ENCODE assay signal across 1 cellular context in genomic region chr10:58282615-58283014, GRCh38.
TF ChIP-seq lines count a peak whose summit lies in the region.

No MANE protein-coding gene starts in this region.

TF ChIP-seq in GM12878, 131 proteins besides CTCF, POLR2A, EP300 and RAD21 (continued from another document and continues in another):
- TF ChIP-seq ELK1 (IDR thresholded peaks at IDR 0.05; ENCODE audit: low read depth, low read length) (no peak), EGR1 (IDR thresholded peaks at IDR 0.05; ENCODE audit: borderline replicate concordance in 1 of 2, low read depth in 2 of 2, low read length in 2 of 2) (peak in 1 of 2 experiments; percentile 44; a peak in 1 of 3 replicates), TCF7 (IDR thresholded peaks at IDR 0.05; ENCODE audit: borderline replicate concordance) (peak; percentile 86), BMI1 (IDR thresholded peaks at IDR 0.05; ENCODE audit: borderline replicate concordance) (no peak), SP1 (IDR thresholded peaks at IDR 0.05; ENCODE audit: low read depth, low read length) (no peak), BACH1 (IDR thresholded peaks at IDR 0.05; ENCODE audit: borderline replicate concordance) (0 out of 2 replicates have a peak, but pooled peaks have one; percentile 15), DPF2 (IDR thresholded peaks at IDR 0.05) (peak; percentile 78), ZBTB40 (IDR thresholded peaks at IDR 0.05; ENCODE audit: borderline replicate concordance) (no peak), NR2C2 (IDR thresholded peaks at IDR 0.05; ENCODE audit: borderline replicate concordance, control insufficient read depth, insufficient read length, low read depth) (no peak), BHLHE40 (IDR thresholded peaks at IDR 0.05; ENCODE audit: borderline replicate concordance in 1 of 2, low read depth in 2 of 2, low read length in 1 of 2) (no peak), BRCA1 (IDR thresholded peaks at IDR 0.05; ENCODE audit: low read depth, low read length) (no peak), CHD4 (IDR thresholded peaks at IDR 0.05) (no peak), CREB1 (IDR thresholded peaks at IDR 0.05; ENCODE audit: low read depth) (peak; percentile 95), CEBPB (IDR thresholded peaks at IDR 0.05; ENCODE audit: borderline replicate concordance in 1 of 2, low read depth in 2 of 2, low read length in 2 of 2) (peak in 1 of 2 experiments; percentile 55; a peak in 1 of 4 replicates), SKIL (IDR thresholded peaks at IDR 0.05; ENCODE audit: low read depth, poor library complexity, severe bottlenecking) (peak; percentile 61), SIN3A (IDR thresholded peaks at IDR 0.05; ENCODE audit: low read depth, low read length) (no peak), SMC3 (IDR thresholded peaks at IDR 0.05; ENCODE audit: borderline replicate concordance, low read length) (no peak), KLF5 (IDR thresholded peaks at IDR 0.05; ENCODE audit: partially characterized antibody) (no peak), ATF3 (IDR thresholded peaks at IDR 0.05; ENCODE audit: borderline replicate concordance, extremely low read depth, low read depth, low read length) (no peak), MTA2 (IDR thresholded peaks at IDR 0.05; ENCODE audit: low read depth) (peak; percentile 76), RUNX3 (IDR thresholded peaks at IDR 0.05; ENCODE audit: low read length) (peak; percentile 54), HDAC2 (IDR thresholded peaks at IDR 0.05) (no peak), TAF1 (IDR thresholded peaks at IDR 0.05; ENCODE audit: borderline replicate concordance, low read depth, low read length) (no peak), CUX1 (IDR thresholded peaks at IDR 0.05; ENCODE audit: insufficient replicate concordance, low read depth, low read length) (no peak), ZNF592 (IDR thresholded peaks at IDR 0.05) (no peak), TARDBP (IDR thresholded peaks at IDR 0.05; ENCODE audit: borderline replicate concordance) (no peak), ZBTB4 (CRISPR knock-in tag; IDR thresholded peaks at IDR 0.05) (no peak), ZBED1 (IDR thresholded peaks at IDR 0.05; ENCODE audit: borderline replicate concordance) (peak; percentile 74; the same call in 1 of the 2 replicates), EED (IDR thresholded peaks at IDR 0.05; ENCODE audit: low read depth) (peak; percentile 90), FOXM1 (IDR thresholded peaks at IDR 0.05; ENCODE audit: low read depth, low read length) (peak; percentile 66), SUPT20H (IDR thresholded peaks at IDR 0.05; ENCODE audit: borderline replicate concordance, control insufficient read depth, low read depth, low read length) (no peak), BCL3 (IDR thresholded peaks at IDR 0.05; ENCODE audit: borderline replicate concordance, insufficient read depth, low read depth, low read length, poor library complexity, severe bottlenecking) (no peak), SPI1 (IDR thresholded peaks at IDR 0.05; ENCODE audit: borderline replicate concordance, insufficient read depth, low read depth, low read length) (peak; percentile 66; the same call in 1 of the 2 replicates), MEF2B (IDR thresholded peaks at IDR 0.05; ENCODE audit: partially characterized antibody, poor library complexity, severe bottlenecking) (peak; percentile 43)
